ENCODE assay signal across 8 cellular contexts in genomic region chr2:134668821-134669220, GRCh38. TPM values are rescaled to one million over a fixed set of nuclear protein-coding genes. Genes with fewer than 3 reads are reported as not detected.
DNase-seq lines count a peak whose midpoint lies in the region; ATAC-seq lines count a peak whose summit lies in the region.

No MANE protein-coding gene starts in this region.

- H3K4me3 ChIP-seq in CD8-positive, alpha-beta memory T cell (ENCODE audit: low read length), result peak overlapping the region; percentile 42

- H3K4me1 ChIP-seq in CD8-positive, alpha-beta memory T cell (ENCODE audit: insufficient read depth, low read length), result peaks cover 69% of the 10 kb centered on the region

- no peaks in the 10 kb centered on the region for H3K9me3 Mint-ChIP-seq in CD8-positive, alpha-beta memory T cell

- CTCF ChIA-PET in CD8-positive, alpha-beta memory T cell (lab: Charles Lee), result interaction anchor here (1.2 to 1.4 kb wide), 5 partner anchors 8 to 48 kb away, joined by 3 to 5 read pairs (median 5); no protein-coding TSS in a partner anchor

- no peaks in the 10 kb centered on the region for H3K36me3 ChIP-seq in CD8-positive, alpha-beta memory T cell (ENCODE audit: insufficient read depth, low read length)

- H3K9me3 ChIP-seq in CD8-positive, alpha-beta memory T cell (ENCODE audit: low read length), result no peaks in the 10 kb centered on the region

- peak overlapping the region; percentile 54 to 80 (median 65) for H3K4me3 Mint-ChIP-seq in CD8-positive, alpha-beta memory T cell

- POLR2A ChIA-PET in CD8-positive, alpha-beta memory T cell (lab: Charles Lee), result interaction anchor here (0.5 to 1.3 kb wide), 4 partner anchors 11 to 250 kb away, joined by 3 to 8 read pairs (median 4); partner anchors contain the start of genes CCNT2 and TMEM163

- H3K4me1 Mint-ChIP-seq in CD8-positive, alpha-beta memory T cell, result peaks cover 85 to 100% (median 92%) of the 10 kb centered on the region in 3 donors

- peaks cover 0 to under 1% (median 0%) of the 10 kb centered on the region in 3 donors for H3K36me3 Mint-ChIP-seq in CD8-positive, alpha-beta memory T cell

- peak overlapping the region; percentile 76 to 100 (median 96) for H3K27ac Mint-ChIP-seq in CD8-positive, alpha-beta memory T cell

- H3K27me3 Mint-ChIP-seq in CD8-positive, alpha-beta memory T cell, result peaks cover 2 to 3% of the 10 kb centered on the region in 2 donors

- no peak for ATAC-seq in HG03378 (IDR thresholded peaks at IDR 0.05; ENCODE audit: unreplicated experiment)

- no peaks in the 10 kb centered on the region for H3K27me3 ChIP-seq in CD8-positive, alpha-beta memory T cell (ENCODE audit: insufficient read depth, low read length, poor library complexity, severe bottlenecking)

- DNase-seq in CD8-positive, alpha-beta memory T cell, result peak; percentile 27 to 95 (median 84)
- DNase-seq in MV-4-11 (lab: John Stamatoyannopoulos, UW) (peak; percentile 53), UCSD-AML1 (lab: John Stamatoyannopoulos, UW; ENCODE audit: unreplicated experiment) (no peak), amygdala (lab: John Stamatoyannopoulos, UW) (no peak), cerebellum (ENCODE audit: low spot score) (no peak)
- DNase-seq in activated T-helper 9 cell treated with anti-CD3 and anti-CD28 coated beads, Interleukin-2, amount 50 U/mL, for 16 hours (ENCODE audit: low read depth), result peak; percentile 74
- peak; percentile 52 to 65 (median 56) for DNase-seq in stimulated activated CD4-positive, alpha-beta T cell treated with anti-CD3 and anti-CD28 coated beads, Interleukin-12 subunit alpha, Interleukin-12 subunit beta, amount 100 ng/mL, for 48 hours (ENCODE audit: low read depth in 2 of 3, low spot score in 1 of 3)

- H3K27ac ChIP-seq in CD8-positive, alpha-beta memory T cell (ENCODE audit: low read depth, low read length), result peak overlapping the region; percentile 26

RNA-seq across cellular contexts. Expression of gene TMEM163, which starts 50.0 kb away (rescaled TPM):
- total RNA-seq in CD8-positive, alpha-beta memory T cell, result not detected
- 0.45 TPM for polyA plus RNA-seq in CD8-positive, alpha-beta memory T cell
- 10.2 TPM for total RNA-seq in cerebellum

Comparison
In these comparisons a context has a peak if more than half of its experiments do, and no peak if none do; other contexts are left out.
1. DNase-seq: peak in CD8-positive, alpha-beta memory T cell (5 of 5), MV-4-11 (single experiment), activated T-helper 9 cell treated with anti-CD3 and anti-CD28 coated beads, Interleukin-2, amount 50 U/mL, for 16 hours (single experiment) and stimulated activated CD4-positive, alpha-beta T cell treated with anti-CD3 and anti-CD28 coated beads, Interleukin-12 subunit alpha, Interleukin-12 subunit beta, amount 100 ng/mL, for 48 hours (3 of 3); none in UCSD-AML1 (single experiment), amygdala (0 of 56) and cerebellum (single experiment).
2. RNA of gene TMEM163, which starts 50.0 kb away (total RNA-seq): 10.2 TPM in cerebellum (single experiment); not detected in CD8-positive, alpha-beta memory T cell; every median in the first group is over 10 times any median in the second.